8 cellular contexts compared by ENCODE assay signal in the genomic region with DNA sequence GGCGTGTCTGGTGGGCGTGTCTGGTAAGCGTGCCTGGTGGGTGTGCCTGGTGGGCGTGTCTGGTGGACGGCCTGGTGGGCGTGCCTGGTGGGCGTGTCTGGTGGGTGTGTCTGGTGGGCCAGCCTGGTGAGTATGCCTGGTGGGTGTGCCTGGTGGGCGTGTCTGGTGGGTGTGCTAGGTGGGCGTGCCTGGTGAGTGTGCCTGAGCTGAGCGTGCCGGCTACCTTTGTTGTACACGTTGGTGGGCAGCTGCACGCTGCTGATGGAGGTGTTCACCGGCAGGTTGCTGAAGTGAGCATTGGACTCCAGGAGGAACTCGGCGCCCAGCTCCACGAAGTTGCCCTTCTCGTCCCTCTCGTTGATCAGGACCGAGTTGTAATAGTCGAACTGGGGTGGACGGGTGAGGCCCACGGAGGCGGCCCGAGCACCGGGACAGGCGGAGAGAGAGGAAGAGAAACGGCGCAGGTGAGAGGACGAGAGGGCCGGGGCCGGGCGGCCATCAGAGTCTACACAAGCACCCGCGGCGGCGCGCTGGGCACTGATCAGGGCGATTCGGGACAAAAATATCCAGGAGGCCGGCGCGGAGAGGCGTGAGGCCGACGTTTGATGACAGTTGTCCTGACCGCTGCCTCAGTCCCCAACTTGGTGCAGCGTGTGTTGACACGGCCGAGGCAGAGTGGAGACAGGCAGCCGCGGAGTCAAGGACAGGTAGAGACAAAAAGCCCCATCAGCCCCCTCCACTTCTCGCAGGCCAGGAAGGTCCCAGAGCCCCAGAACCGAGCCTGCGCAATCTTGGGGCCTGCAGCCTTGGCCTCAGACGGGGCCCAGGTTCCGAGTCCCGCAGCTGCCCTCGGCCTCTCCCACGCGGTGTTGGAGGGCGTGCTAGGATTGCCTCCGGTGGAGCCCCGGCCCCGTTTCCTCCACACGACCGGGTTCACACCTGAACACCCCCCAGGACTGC. TPM values are rescaled to one million over a fixed set of nuclear protein-coding genes. Genes with fewer than 3 reads are reported as not detected.
DNase-seq lines count a peak whose midpoint lies in the region; ATAC-seq and TF ChIP-seq lines count a peak whose summit lies in the region.

No MANE protein-coding gene starts in this region.

- H2AK5ac ChIP-seq in H9 (ENCODE audit: insufficient read length, low read length), result no peak overlapping the region

- no peak overlapping the region for H3K9ac ChIP-seq in H9 (ENCODE audit: extremely low read depth, insufficient read length, low read length)

- peaks cover 2 to 31% (median 3%) of the 10 kb centered on the region in 3 experiments; a peak in 6 of 7 replicates for H3K36me3 Mint-ChIP-seq in H9 (ENCODE audit: insufficient read depth in 1 of 3, low read depth in 3 of 3)
- H3K36me3 Mint-ChIP-seq in HFFc6 (ENCODE audit: low read depth), result peaks cover 9% of the 10 kb centered on the region

- H3K4me1 Mint-ChIP-seq in H9, result peaks cover 0 to 3% of the 10 kb centered on the region in 2 experiments; a peak in 2 of 4 replicates
- H3K4me1 Mint-ChIP-seq in HFFc6 (ENCODE audit: low read depth), result peaks cover 9% of the 10 kb centered on the region

- H2BK15ac ChIP-seq in H9 (ENCODE audit: low read depth, low read length), result no peak overlapping the region

- no peak overlapping the region for H2BK12ac ChIP-seq in H9 (ENCODE audit: insufficient read length, low read depth, low read length)

- TF ChIP-seq CTCF in H9 (conservative IDR thresholded peaks at IDR 0.05) (no peak), HFFc6 (IDR thresholded peaks at IDR 0.05) (no peak)

- H3K23ac ChIP-seq in H9 (ENCODE audit: insufficient read length, low read depth, low read length), result no peak overlapping the region

- H3K4me3 Mint-ChIP-seq in H9 (no peak overlapping the region), HFFc6 (no peak overlapping the region)

- H2BK20ac ChIP-seq in H9 (ENCODE audit: low read depth, low read length, poor library complexity, severe bottlenecking), result no peak overlapping the region

- H3K9me3 Mint-ChIP-seq in H9 (peaks cover 15 to 24% of the 10 kb centered on the region in 2 experiments), HFFc6 (peaks cover 21% of the 10 kb centered on the region)

- intact Hi-C loops in left ventricle myocardium superior (cut with micrococcal nuclease), result no loop called here

- H2AFZ ChIP-seq in H9 (ENCODE audit: low read length), result no peak overlapping the region

- H3K4me2 ChIP-seq in H9 (ENCODE audit: insufficient read depth, insufficient read length, low read length), result no peak overlapping the region

- ATAC-seq in left ventricle myocardium superior (peak; percentile 47), GM21526 (IDR thresholded peaks at IDR 0.05; ENCODE audit: low FRiP score, unreplicated experiment) (no peak), HG03095 (IDR thresholded peaks at IDR 0.05; ENCODE audit: unreplicated experiment) (no peak), GM18505 (IDR thresholded peaks at IDR 0.05; ENCODE audit: unreplicated experiment) (no peak)

- no peak overlapping the region for H4K91ac ChIP-seq in H9 (ENCODE audit: insufficient read length, low read depth, low read length)

- no peak overlapping the region for H2BK120ac ChIP-seq in H9 (ENCODE audit: low read depth, low read length, poor library complexity, severe bottlenecking)

- no peak overlapping the region for H3K27ac ChIP-seq in H9 (ENCODE audit: insufficient read length, low read depth, low read length)

- H3K27me3 ChIP-seq in H9 (ENCODE audit: insufficient read depth, low read length), result no peaks in the 10 kb centered on the region

- H3K4me1 ChIP-seq in H9 (ENCODE audit: insufficient read depth, low read length), result no peaks in the 10 kb centered on the region

- no peaks in the 10 kb centered on the region for H3K9me3 ChIP-seq in H9 (ENCODE audit: control insufficient read depth, low read depth, low read length)

- no peak overlapping the region for H3K4ac ChIP-seq in H9 (ENCODE audit: low read depth, low read length)

- H3K14ac ChIP-seq in H9 (ENCODE audit: insufficient read depth, low read length), result no peak overlapping the region

- no peak overlapping the region for H2BK5ac ChIP-seq in H9 (ENCODE audit: insufficient read length, low read length)

- DNase-seq in H9, result peak; percentile 65
- DNase-seq in activated CD8-positive, alpha-beta memory T cell treated with anti-CD3 and anti-CD28 coated beads for 24 hours, result peak; percentile 58
- DNase-seq in left ventricle myocardium superior, result no peak
- peak; percentile 8 for DNase-seq in stimulated activated CD8-positive, alpha-beta memory T cell treated with anti-CD3 and anti-CD28 coated beads, Interleukin-4, amount 100 ng/mL, for 24 hours (ENCODE audit: low read depth)
- DNase-seq in HFFc6, result no peak

- peaks cover 4% of the 10 kb centered on the region; the same call in 1 of the 2 replicates for H3K27me3 Mint-ChIP-seq in H9 (ENCODE audit: low read depth)
- peaks cover 2% of the 10 kb centered on the region; the same call in 1 of the 2 replicates for H3K27me3 Mint-ChIP-seq in HFFc6 (ENCODE audit: insufficient read depth)

- H3K56ac ChIP-seq in H9 (ENCODE audit: insufficient read length, low read depth, low read length), result no peak overlapping the region

- no peak overlapping the region for H4K8ac ChIP-seq in H9 (replicated peaks; ENCODE audit: insufficient read length, low read depth, low read length)

- H3K18ac ChIP-seq in H9 (ENCODE audit: insufficient read length, low read depth, low read length), result no peak overlapping the region

- no peaks in the 10 kb centered on the region for H4K20me1 ChIP-seq in H9 (ENCODE audit: control insufficient read depth, insufficient read depth, insufficient read length)

- H3T11ph ChIP-seq in H9 (ENCODE audit: low read length), result no peak overlapping the region

- H3K23me2 ChIP-seq in H9 (ENCODE audit: insufficient read length, low read depth, low read length, poor library complexity, severe bottlenecking), result no peaks in the 10 kb centered on the region

- no peaks in the 10 kb centered on the region for H3K79me2 ChIP-seq in H9 (ENCODE audit: insufficient read depth, low read length)

- no peaks in the 10 kb centered on the region for H3K79me1 ChIP-seq in H9 (ENCODE audit: insufficient read depth, low read depth, low read length, poor library complexity, severe bottlenecking)

- WGBS in H9 (ENCODE audit: extremely low coverage, insufficient read length, low lambda C conversion rate), result no CpG with 5 or more reads among the region's 67 CpGs

- H4K5ac ChIP-seq in H9 (ENCODE audit: insufficient read length, low read depth, low read length), result no peak overlapping the region

- H3K27ac Mint-ChIP-seq in H9 (no peak overlapping the region), HFFc6 (no peak overlapping the region)

- TF ChIP-seq POLR2A in GM18505 (IDR thresholded peaks at IDR 0.05; ENCODE audit: borderline replicate concordance, extremely low read depth, insufficient read depth, insufficient read length), result no peak

RNA-seq across cellular contexts. Expression of a gene that starts 10.5 kb away (rescaled TPM):
- total RNA-seq in H9 (2021) (0.61 and 0.79 TPM in 2 replicates), left ventricle myocardium superior (1.0 TPM)
- under 1 TPM in 4 of 6 experiments, not detected in 2; 0.07 to 0.26 (median 0.23) TPM for total RNA-seq in HFFc6 (2021; fragmentation: NEBNext Ultra II Directional; extraction: Animal tissue kit (Norgen Biotek cat#: 25700))

Comparison
In these comparisons a context has a peak if more than half of its experiments do, and no peak if none do; other contexts are left out.
1. DNase-seq: peak in H9 (single experiment), activated CD8-positive, alpha-beta memory T cell treated with anti-CD3 and anti-CD28 coated beads for 24 hours (single experiment) and stimulated activated CD8-positive, alpha-beta memory T cell treated with anti-CD3 and anti-CD28 coated beads, Interleukin-4, amount 100 ng/mL, for 24 hours (single experiment); none in left ventricle myocardium superior (single experiment) and HFFc6 (single experiment).